ENCODE assay signal across 2 cellular contexts in the genomic region with DNA sequence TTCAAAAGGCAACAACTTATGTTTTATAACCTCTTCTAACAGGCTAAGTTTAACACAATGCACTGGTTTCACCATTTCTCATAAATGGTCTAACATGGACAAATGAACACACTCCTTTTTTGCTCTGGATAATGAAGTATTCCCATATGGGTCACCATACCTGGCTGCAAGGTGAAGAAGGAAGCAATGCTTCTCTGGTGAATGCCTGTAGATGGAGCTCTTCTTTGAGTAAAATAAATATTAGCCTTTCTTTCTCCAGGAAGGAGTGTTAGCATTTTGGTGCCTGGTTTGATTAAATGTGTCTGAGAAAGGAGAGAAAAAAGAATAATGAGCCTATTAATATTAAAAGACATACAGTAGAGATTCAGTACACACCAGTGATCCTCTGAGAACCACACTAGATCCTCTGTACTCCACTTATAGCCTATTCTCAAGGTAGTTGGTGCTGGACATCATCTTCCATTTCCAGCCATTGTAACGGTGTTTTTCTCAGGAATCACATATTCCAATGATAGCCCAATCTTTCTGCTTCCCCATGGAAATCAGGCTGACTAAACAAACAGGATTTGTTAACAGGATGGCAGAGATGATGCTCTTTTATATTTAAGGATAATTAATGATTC.
TF ChIP-seq lines count a peak whose summit lies in the region.

No MANE protein-coding gene starts in this region.

TF ChIP-seq in HCT116, 20 proteins besides CTCF, POLR2A, EP300 and RAD21:
- TF ChIP-seq, protein P1, sequence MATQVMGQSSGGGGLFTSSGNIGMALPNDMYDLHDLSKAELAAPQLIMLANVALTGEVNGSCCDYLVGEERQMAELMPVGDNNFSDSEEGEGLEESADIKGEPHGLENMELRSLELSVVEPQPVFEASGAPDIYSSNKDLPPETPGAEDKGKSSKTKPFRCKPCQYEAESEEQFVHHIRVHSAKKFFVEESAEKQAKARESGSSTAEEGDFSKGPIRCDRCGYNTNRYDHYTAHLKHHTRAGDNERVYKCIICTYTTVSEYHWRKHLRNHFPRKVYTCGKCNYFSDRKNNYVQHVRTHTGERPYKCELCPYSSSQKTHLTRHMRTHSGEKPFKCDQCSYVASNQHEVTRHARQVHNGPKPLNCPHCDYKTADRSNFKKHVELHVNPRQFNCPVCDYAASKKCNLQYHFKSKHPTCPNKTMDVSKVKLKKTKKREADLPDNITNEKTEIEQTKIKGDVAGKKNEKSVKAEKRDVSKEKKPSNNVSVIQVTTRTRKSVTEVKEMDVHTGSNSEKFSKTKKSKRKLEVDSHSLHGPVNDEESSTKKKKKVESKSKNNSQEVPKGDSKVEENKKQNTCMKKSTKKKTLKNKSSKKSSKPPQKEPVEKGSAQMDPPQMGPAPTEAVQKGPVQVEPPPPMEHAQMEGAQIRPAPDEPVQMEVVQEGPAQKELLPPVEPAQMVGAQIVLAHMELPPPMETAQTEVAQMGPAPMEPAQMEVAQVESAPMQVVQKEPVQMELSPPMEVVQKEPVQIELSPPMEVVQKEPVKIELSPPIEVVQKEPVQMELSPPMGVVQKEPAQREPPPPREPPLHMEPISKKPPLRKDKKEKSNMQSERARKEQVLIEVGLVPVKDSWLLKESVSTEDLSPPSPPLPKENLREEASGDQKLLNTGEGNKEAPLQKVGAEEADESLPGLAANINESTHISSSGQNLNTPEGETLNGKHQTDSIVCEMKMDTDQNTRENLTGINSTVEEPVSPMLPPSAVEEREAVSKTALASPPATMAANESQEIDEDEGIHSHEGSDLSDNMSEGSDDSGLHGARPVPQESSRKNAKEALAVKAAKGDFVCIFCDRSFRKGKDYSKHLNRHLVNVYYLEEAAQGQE (IDR thresholded peaks at IDR 0.05; ENCODE audit: low read depth): no peak
- TF ChIP-seq YY1 (IDR thresholded peaks at IDR 0.05; ENCODE audit: extremely low read depth, insufficient replicate concordance, low read depth, low read length): peak; percentile 7

TF ChIP-seq in liver, 16 proteins besides CTCF, POLR2A, EP300 and RAD21 (continued from another document):
- TF ChIP-seq FOXA2 (IDR thresholded peaks at IDR 0.05) (no peak), HNF4A (conservative IDR thresholded peaks at IDR 0.05) (no peak), EGR1 (IDR thresholded peaks at IDR 0.05; ENCODE audit: low read depth in 2 of 2) (no peak), NR2F2 (IDR thresholded peaks at IDR 0.05) (no peak)
- TF ChIP-seq, protein P2, sequence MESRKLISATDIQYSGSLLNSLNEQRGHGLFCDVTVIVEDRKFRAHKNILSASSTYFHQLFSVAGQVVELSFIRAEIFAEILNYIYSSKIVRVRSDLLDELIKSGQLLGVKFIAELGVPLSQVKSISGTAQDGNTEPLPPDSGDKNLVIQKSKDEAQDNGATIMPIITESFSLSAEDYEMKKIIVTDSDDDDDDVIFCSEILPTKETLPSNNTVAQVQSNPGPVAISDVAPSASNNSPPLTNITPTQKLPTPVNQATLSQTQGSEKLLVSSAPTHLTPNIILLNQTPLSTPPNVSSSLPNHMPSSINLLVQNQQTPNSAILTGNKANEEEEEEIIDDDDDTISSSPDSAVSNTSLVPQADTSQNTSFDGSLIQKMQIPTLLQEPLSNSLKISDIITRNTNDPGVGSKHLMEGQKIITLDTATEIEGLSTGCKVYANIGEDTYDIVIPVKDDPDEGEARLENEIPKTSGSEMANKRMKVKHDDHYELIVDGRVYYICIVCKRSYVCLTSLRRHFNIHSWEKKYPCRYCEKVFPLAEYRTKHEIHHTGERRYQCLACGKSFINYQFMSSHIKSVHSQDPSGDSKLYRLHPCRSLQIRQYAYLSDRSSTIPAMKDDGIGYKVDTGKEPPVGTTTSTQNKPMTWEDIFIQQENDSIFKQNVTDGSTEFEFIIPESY (IDR thresholded peaks at IDR 0.05): no peak
- TF ChIP-seq, protein P3, sequence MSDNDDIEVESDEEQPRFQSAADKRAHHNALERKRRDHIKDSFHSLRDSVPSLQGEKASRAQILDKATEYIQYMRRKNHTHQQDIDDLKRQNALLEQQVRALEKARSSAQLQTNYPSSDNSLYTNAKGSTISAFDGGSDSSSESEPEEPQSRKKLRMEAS (IDR thresholded peaks at IDR 0.05): no peak
